21 cellular contexts compared by ENCODE assay signal in the genomic region with DNA sequence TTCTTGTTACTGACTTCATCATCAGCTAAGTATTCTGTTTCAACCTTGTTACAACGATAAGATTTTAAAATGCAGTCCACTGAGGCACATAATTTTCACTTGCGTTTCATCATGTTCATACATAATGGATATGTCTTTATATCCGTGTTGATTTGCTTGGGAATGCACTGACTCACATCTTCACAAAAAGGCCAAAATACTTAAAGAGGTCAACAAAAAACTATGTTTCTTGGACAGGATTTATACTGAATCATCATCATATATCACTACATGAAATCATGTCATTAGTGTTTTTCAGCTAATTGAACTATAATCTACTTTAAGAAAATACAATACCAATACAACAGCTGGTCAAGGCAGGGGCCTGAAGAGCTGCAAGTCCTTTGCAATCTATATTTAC.
DNase-seq lines count a peak whose midpoint lies in the region; ATAC-seq, FAIRE-seq and TF ChIP-seq lines count a peak whose summit lies in the region.
"Had no signal": no experiment of that assay in that cellular context is flagged by ENCODE, and none has a peak within 500 bp of the region (broad histone marks: within the 10 kb centered on the region; RNA-seq: fewer than 3 reads in every experiment).

No MANE protein-coding gene starts in this region.

- no peak for TF ChIP-seq CTCF in endothelial cell of umbilical vein (IDR thresholded peaks at IDR 0.05; ENCODE audit: extremely low read depth in 1 of 2, insufficient read depth in 1 of 2, low read depth in 1 of 2, low read length in 2 of 2)

- no TSS peak for BruUV-seq in endothelial cell of umbilical vein (replicated peaks; lab: Mats Ljungman, UMichigan)

- H3K4me3 ChIP-seq in endothelial cell of umbilical vein (replicated peaks in 1 of 3; ENCODE audit: insufficient read depth in 1 of 3, low read depth in 1 of 3, low read length in 3 of 3): no peak overlapping the region
- H3K4me3 ChIP-seq: SK-N-MC had no signal

- ATAC-seq in SK-N-SH treated with all-trans-retinoic acid at 6 μM for 48 hours: peak; percentile 65
- ATAC-seq in HG02798 (IDR thresholded peaks at IDR 0.05; ENCODE audit: poor library complexity, unreplicated experiment): no peak
- no peak for ATAC-seq in GM18520 (IDR thresholded peaks at IDR 0.05; ENCODE audit: unreplicated experiment)

- H3K4me2 ChIP-seq in endothelial cell of umbilical vein (ENCODE audit: insufficient read depth, low read length): no peak overlapping the region

- no peak overlapping the region for H3K27ac ChIP-seq in endothelial cell of umbilical vein (ENCODE audit: insufficient read depth, low read depth, low read length)
- H3K27ac ChIP-seq: C4-2B, SK-N-MC had no signal

- H3K36me3 ChIP-seq in endothelial cell of umbilical vein (ENCODE audit: control insufficient read depth in 2 of 2, extremely low read depth in 1 of 2, insufficient read depth in 2 of 2, low read length in 2 of 2): no peaks in the 10 kb centered on the region

- peaks cover 10% of the 10 kb centered on the region for H3K4me1 ChIP-seq in endothelial cell of umbilical vein (ENCODE audit: control insufficient read depth, extremely low read depth, insufficient read depth, low read length)

- no peak for TF ChIP-seq POLR2A in endothelial cell of umbilical vein (IDR thresholded peaks at IDR 0.05; ENCODE audit: low read depth, low read length)

- DNase-seq in EL (peak; percentile 18), endothelial cell of umbilical vein (ENCODE audit: low read depth, low spot score) (peak; percentile 22), iris pigment epithelial cell (ENCODE audit: low read depth) (peak; percentile 56), NCI-H1694 treated with DMSO at 0.1 percent for 48 hours (lab: John Stamatoyannopoulos, UW) (no peak), NCI-H1694 (lab: John Stamatoyannopoulos, UW) (no peak)
- DNase-seq: AML-193, DMS79 treated with DMSO at 0.1 percent for 48 hours, GOT3, MM.1S, NCI-H1105, NCI-H187 treated with DMSO at 0.1 percent for 48 hours, NCI-H2227 treated with DMSO at 0.1 percent for 48 hours, NCI-H510A treated with DMSO at 0.1 percent for 48 hours, NCI-H82, SHP77 had no signal

- intact Hi-C loops in endothelial cell of umbilical vein (cut with micrococcal nuclease): no loop called here

- no peaks in the 10 kb centered on the region for H3K79me2 ChIP-seq in endothelial cell of umbilical vein (ENCODE audit: control insufficient read depth, insufficient read depth, low read length)

- H3K9ac ChIP-seq in endothelial cell of umbilical vein (replicated peaks; ENCODE audit: extremely low read depth, insufficient read depth, low read length): no peak overlapping the region

- dilution Hi-C loops in endothelial cell of umbilical vein (cut with MboI; ENCODE audit: extremely low pct_ligation_motif_present, low sequenced_read_pairs): no loop called here

- H3K27me3 ChIP-seq in endothelial cell of umbilical vein (ENCODE audit: control insufficient read depth in 2 of 2, insufficient read depth in 2 of 2, low read length in 2 of 2): no peaks in the 10 kb centered on the region

- no peak for FAIRE-seq in endothelial cell of umbilical vein (lab: Jason Lieb, UNC)
- FAIRE-seq: G401.6 had no signal

- POLR2A ChIA-PET in endothelial cell of umbilical vein (lab: Charles Lee): no interaction called here

- no peaks in the 10 kb centered on the region for H3K9me3 ChIP-seq in endothelial cell of umbilical vein (replicated peaks; ENCODE audit: control insufficient read depth, insufficient read depth, low read length)

- no peaks in the 10 kb centered on the region for H4K20me1 ChIP-seq in endothelial cell of umbilical vein (replicated peaks; ENCODE audit: control insufficient read depth, extremely low read depth, insufficient read depth, low read length)

- H3K9me1 ChIP-seq in endothelial cell of umbilical vein (replicated peaks; ENCODE audit: control insufficient read depth, extremely low read depth, insufficient read depth, low read length): no peaks in the 10 kb centered on the region

- H2AFZ ChIP-seq in endothelial cell of umbilical vein (ENCODE audit: low read depth, low read length): no peak overlapping the region

- CTCF ChIA-PET in endothelial cell of umbilical vein (lab: Charles Lee): interaction anchor here (1.0 to 1.8 kb wide), 2 partner anchors 18 to 22 kb away, joined by 3 to 4 read pairs; no protein-coding TSS in a partner anchor

TF ChIP-seq in SK-N-SH treated with all-trans-retinoic acid at 6 μM for 48 hours, 23 proteins besides CTCF, POLR2A, EP300 and RAD21 (continues in another document):
- TF ChIP-seq, protein P1, sequence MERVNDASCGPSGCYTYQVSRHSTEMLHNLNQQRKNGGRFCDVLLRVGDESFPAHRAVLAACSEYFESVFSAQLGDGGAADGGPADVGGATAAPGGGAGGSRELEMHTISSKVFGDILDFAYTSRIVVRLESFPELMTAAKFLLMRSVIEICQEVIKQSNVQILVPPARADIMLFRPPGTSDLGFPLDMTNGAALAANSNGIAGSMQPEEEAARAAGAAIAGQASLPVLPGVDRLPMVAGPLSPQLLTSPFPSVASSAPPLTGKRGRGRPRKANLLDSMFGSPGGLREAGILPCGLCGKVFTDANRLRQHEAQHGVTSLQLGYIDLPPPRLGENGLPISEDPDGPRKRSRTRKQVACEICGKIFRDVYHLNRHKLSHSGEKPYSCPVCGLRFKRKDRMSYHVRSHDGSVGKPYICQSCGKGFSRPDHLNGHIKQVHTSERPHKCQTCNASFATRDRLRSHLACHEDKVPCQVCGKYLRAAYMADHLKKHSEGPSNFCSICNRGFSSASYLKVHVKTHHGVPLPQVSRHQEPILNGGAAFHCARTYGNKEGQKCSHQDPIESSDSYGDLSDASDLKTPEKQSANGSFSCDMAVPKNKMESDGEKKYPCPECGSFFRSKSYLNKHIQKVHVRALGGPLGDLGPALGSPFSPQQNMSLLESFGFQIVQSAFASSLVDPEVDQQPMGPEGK (CRISPR knock-in tag; IDR thresholded peaks at IDR 0.05; ENCODE audit: borderline replicate concordance): no peak
- TF ChIP-seq ZFP3 (CRISPR knock-in tag; IDR thresholded peaks at IDR 0.05) (no peak), ISL1 (CRISPR knock-in tag; IDR thresholded peaks at IDR 0.05) (peak; percentile 53), BACH2 (CRISPR knock-in tag; IDR thresholded peaks at IDR 0.05; ENCODE audit: borderline replicate concordance) (no peak), ARNTL (CRISPR knock-in tag; IDR thresholded peaks at IDR 0.05; ENCODE audit: borderline replicate concordance, low read depth) (no peak), ESRRG (CRISPR knock-in tag; IDR thresholded peaks at IDR 0.05) (no peak)
- TF ChIP-seq, protein P2, sequence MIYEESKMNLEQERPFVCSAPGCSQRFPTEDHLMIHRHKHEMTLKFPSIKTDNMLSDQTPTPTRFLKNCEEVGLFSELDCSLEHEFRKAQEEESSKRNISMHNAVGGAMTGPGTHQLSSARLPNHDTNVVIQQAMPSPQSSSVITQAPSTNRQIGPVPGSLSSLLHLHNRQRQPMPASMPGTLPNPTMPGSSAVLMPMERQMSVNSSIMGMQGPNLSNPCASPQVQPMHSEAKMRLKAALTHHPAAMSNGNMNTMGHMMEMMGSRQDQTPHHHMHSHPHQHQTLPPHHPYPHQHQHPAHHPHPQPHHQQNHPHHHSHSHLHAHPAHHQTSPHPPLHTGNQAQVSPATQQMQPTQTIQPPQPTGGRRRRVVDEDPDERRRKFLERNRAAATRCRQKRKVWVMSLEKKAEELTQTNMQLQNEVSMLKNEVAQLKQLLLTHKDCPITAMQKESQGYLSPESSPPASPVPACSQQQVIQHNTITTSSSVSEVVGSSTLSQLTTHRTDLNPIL (CRISPR knock-in tag; IDR thresholded peaks at IDR 0.05; ENCODE audit: low read depth): no peak

TF ChIP-seq in endothelial cell of umbilical vein, 7 proteins besides CTCF, POLR2A, EP300 and RAD21:
- TF ChIP-seq POLR2AphosphoS5 (IDR thresholded peaks at IDR 0.05; ENCODE audit: insufficient read depth, low read depth, low read length) (no peak), FOS (IDR thresholded peaks at IDR 0.05; ENCODE audit: borderline replicate concordance, insufficient read depth, low read length) (no peak), MYC (IDR thresholded peaks at IDR 0.05; ENCODE audit: low read depth, low read length) (no peak), JUN (IDR thresholded peaks at IDR 0.05; ENCODE audit: borderline replicate concordance, insufficient read depth, insufficient read length, low read depth) (no peak), GATA2 (IDR thresholded peaks at IDR 0.05; ENCODE audit: insufficient read depth, insufficient read length, low read depth, low read length) (no peak), EZH2 (IDR thresholded peaks at IDR 0.05; ENCODE audit: borderline replicate concordance, low read depth, low read length, severe bottlenecking) (no peak)
- TF ChIP-seq, protein P3, sequence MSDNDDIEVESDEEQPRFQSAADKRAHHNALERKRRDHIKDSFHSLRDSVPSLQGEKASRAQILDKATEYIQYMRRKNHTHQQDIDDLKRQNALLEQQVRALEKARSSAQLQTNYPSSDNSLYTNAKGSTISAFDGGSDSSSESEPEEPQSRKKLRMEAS (IDR thresholded peaks at IDR 0.05; ENCODE audit: insufficient read depth, insufficient read length): no peak

Comparison
In these comparisons a context has a peak if more than half of its experiments do, and no peak if none do; other contexts are left out.
1. DNase-seq: peak in EL (single experiment), endothelial cell of umbilical vein (single experiment) and iris pigment epithelial cell (single experiment); none in NCI-H1694 treated with DMSO at 0.1 percent for 48 hours (single experiment) and NCI-H1694 (single experiment).